In the genomic region with DNA sequence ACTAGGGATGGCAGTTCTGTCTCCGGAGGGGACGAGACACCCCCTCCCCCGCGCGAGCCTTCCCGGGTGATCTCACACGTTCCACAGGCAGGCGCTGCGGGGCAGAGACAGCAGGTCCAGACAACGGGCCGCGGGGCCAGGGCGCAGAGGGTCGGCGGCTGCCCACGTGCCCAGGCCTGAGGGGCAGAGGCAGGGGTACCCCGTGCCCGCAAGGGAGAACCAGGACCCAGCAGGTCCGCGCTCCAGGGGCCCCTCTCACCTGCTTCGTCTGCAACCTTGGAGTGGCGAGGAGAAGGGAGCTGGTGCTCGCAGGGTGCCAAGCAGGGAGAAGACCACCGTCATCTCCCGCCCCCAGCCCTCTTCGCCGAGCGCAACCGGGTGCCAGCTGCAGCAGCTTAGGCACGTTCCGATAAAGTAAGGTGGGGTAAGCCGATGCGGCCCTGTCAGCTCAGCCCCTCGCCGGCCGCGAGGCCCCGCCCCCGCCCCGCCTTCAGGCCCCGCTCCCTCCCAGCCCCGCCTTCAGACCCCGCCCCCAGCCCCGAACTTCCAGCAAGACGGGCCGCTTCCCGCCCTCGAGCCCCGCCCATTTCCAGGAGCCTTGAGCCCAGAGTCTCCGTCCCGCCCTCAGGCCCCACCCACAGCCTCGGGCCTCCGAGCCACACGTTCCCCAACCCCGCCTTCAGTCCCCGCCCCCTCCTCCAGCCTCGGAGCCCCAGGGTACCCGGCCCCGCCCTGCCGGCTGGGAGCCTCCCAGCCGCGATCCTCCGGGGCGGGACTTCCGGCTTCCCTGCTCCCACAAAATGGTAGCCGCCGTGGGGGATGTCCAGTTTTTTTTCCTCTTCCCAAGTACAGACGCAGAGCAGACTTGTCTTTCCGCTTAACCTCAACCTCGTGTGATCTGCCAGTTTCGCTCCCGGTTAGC, we compare ENCODE assay signal across 1 cellular context.
A peak's percentile ranks its signal among the peaks of the same experiment; 100 is the strongest.
TF ChIP-seq lines count a peak whose summit lies in the region.

A gene with protein sequence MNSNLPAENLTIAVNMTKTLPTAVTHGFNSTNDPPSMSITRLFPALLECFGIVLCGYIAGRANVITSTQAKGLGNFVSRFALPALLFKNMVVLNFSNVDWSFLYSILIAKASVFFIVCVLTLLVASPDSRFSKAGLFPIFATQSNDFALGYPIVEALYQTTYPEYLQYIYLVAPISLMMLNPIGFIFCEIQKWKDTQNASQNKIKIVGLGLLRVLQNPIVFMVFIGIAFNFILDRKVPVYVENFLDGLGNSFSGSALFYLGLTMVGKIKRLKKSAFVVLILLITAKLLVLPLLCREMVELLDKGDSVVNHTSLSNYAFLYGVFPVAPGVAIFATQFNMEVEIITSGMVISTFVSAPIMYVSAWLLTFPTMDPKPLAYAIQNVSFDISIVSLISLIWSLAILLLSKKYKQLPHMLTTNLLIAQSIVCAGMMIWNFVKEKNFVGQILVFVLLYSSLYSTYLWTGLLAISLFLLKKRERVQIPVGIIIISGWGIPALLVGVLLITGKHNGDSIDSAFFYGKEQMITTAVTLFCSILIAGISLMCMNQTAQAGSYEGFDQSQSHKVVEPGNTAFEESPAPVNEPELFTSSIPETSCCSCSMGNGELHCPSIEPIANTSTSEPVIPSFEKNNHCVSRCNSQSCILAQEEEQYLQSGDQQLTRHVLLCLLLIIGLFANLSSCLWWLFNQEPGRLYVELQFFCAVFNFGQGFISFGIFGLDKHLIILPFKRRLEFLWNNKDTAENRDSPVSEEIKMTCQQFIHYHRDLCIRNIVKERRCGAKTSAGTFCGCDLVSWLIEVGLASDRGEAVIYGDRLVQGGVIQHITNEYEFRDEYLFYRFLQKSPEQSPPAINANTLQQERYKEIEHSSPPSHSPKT (minus strand): TSS at position 416 of the 922 bp plus-strand sequence. CDS start 5,073 bp downstream, outside the sequence.

TF ChIP-seq in HepG2, 621 proteins besides CTCF, POLR2A, EP300 and RAD21 (continued from another document and continues in another):
- TF ChIP-seq, protein P1, sequence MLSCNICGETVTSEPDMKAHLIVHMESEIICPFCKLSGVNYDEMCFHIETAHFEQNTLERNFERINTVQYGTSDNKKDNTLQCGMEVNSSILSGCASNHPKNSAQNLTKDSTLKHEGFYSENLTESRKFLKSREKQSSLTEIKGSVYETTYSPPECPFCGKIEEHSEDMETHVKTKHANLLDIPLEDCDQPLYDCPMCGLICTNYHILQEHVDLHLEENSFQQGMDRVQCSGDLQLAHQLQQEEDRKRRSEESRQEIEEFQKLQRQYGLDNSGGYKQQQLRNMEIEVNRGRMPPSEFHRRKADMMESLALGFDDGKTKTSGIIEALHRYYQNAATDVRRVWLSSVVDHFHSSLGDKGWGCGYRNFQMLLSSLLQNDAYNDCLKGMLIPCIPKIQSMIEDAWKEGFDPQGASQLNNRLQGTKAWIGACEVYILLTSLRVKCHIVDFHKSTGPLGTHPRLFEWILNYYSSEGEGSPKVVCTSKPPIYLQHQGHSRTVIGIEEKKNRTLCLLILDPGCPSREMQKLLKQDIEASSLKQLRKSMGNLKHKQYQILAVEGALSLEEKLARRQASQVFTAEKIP (CRISPR knock-in tag; IDR thresholded peaks at IDR 0.05; ENCODE audit: borderline replicate concordance), result no peak
- TF ChIP-seq AGO2 (optimal IDR thresholded peaks at IDR 0.05; ENCODE audit: low read depth, low read length) (no peak), GTF3A (CRISPR knock-in tag; conservative IDR thresholded peaks at IDR 0.05) (no peak), AGO1 (IDR thresholded peaks at IDR 0.05; ENCODE audit: low read depth, low read length, poor library complexity, severe bottlenecking) (no peak), MAFF (IDR thresholded peaks at IDR 0.05; ENCODE audit: low read depth, low read length) (no peak), GABPB1 (CRISPR knock-in tag; IDR thresholded peaks at IDR 0.05) (peak; percentile 94), ADNP (CRISPR knock-in tag; IDR thresholded peaks at IDR 0.05) (no peak), CEBPG (CRISPR knock-in tag; IDR thresholded peaks at IDR 0.05) (no peak), PLRG1 (conservative IDR thresholded peaks at IDR 0.05) (no peak), ZNF616 (CRISPR knock-in tag; IDR thresholded peaks at IDR 0.05; ENCODE audit: low read depth) (no peak), HNRNPH1 (optimal IDR thresholded peaks at IDR 0.05; ENCODE audit: low read depth, low read length) (no peak), ZNF432 (CRISPR knock-in tag; IDR thresholded peaks at IDR 0.05; ENCODE audit: borderline replicate concordance) (no peak), BCL6 (CRISPR knock-in tag; IDR thresholded peaks at IDR 0.05) (peak; percentile 9; the same call in 1 of the 2 replicates), PHB2 (IDR thresholded peaks at IDR 0.05; ENCODE audit: partially characterized antibody) (no peak), NAIF1 (CRISPR knock-in tag; IDR thresholded peaks at IDR 0.05; ENCODE audit: borderline replicate concordance) (no peak), IRX3 (CRISPR knock-in tag; IDR thresholded peaks at IDR 0.05; ENCODE audit: borderline replicate concordance, low read depth) (no peak), RFXAP (CRISPR knock-in tag; IDR thresholded peaks at IDR 0.05; ENCODE audit: borderline replicate concordance) (no peak), ZNF569 (CRISPR knock-in tag; IDR thresholded peaks at IDR 0.05; ENCODE audit: borderline replicate concordance) (no peak), ZNF850 (CRISPR knock-in tag; conservative IDR thresholded peaks at IDR 0.05) (no peak), SRSF1 (optimal IDR thresholded peaks at IDR 0.05; ENCODE audit: low read depth, low read length) (peak; percentile 37), KDM5B (CRISPR knock-in tag; IDR thresholded peaks at IDR 0.05; ENCODE audit: borderline replicate concordance) (peak; percentile 89), XBP1 (CRISPR knock-in tag; IDR thresholded peaks at IDR 0.05) (no peak), ZNF180 (CRISPR knock-in tag; IDR thresholded peaks at IDR 0.05; ENCODE audit: borderline replicate concordance, low read depth) (no peak), ATF7-NPFF (CRISPR knock-in tag; IDR thresholded peaks at IDR 0.05; ENCODE audit: low read depth) (no peak), KLF16 (CRISPR knock-in tag; IDR thresholded peaks at IDR 0.05) (no peak), RXRB (CRISPR knock-in tag; IDR thresholded peaks at IDR 0.05; ENCODE audit: borderline replicate concordance) (no peak), ZNF230 (CRISPR knock-in tag; IDR thresholded peaks at IDR 0.05) (no peak), ZNF530 (CRISPR knock-in tag; IDR thresholded peaks at IDR 0.05; ENCODE audit: low read depth) (no peak), DPF2 (CRISPR knock-in tag; IDR thresholded peaks at IDR 0.05; ENCODE audit: borderline replicate concordance, low read depth) (no peak), MXI1 (IDR thresholded peaks at IDR 0.05; ENCODE audit: borderline replicate concordance, low read depth, low read length) (no peak), SP4 (CRISPR knock-in tag; IDR thresholded peaks at IDR 0.05) (peak; percentile 72; the same call in 1 of the 2 replicates), ZNF737 (CRISPR knock-in tag; IDR thresholded peaks at IDR 0.05; ENCODE audit: borderline replicate concordance) (no peak)
- TF ChIP-seq, protein P2, sequence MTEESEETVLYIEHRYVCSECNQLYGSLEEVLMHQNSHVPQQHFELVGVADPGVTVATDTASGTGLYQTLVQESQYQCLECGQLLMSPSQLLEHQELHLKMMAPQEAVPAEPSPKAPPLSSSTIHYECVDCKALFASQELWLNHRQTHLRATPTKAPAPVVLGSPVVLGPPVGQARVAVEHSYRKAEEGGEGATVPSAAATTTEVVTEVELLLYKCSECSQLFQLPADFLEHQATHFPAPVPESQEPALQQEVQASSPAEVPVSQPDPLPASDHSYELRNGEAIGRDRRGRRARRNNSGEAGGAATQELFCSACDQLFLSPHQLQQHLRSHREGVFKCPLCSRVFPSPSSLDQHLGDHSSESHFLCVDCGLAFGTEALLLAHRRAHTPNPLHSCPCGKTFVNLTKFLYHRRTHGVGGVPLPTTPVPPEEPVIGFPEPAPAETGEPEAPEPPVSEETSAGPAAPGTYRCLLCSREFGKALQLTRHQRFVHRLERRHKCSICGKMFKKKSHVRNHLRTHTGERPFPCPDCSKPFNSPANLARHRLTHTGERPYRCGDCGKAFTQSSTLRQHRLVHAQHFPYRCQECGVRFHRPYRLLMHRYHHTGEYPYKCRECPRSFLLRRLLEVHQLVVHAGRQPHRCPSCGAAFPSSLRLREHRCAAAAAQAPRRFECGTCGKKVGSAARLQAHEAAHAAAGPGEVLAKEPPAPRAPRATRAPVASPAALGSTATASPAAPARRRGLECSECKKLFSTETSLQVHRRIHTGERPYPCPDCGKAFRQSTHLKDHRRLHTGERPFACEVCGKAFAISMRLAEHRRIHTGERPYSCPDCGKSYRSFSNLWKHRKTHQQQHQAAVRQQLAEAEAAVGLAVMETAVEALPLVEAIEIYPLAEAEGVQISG (CRISPR knock-in tag; IDR thresholded peaks at IDR 0.05), result 0 out of 2 replicates have a peak, but pooled peaks have one; percentile 40
- TF ChIP-seq, protein P3, sequence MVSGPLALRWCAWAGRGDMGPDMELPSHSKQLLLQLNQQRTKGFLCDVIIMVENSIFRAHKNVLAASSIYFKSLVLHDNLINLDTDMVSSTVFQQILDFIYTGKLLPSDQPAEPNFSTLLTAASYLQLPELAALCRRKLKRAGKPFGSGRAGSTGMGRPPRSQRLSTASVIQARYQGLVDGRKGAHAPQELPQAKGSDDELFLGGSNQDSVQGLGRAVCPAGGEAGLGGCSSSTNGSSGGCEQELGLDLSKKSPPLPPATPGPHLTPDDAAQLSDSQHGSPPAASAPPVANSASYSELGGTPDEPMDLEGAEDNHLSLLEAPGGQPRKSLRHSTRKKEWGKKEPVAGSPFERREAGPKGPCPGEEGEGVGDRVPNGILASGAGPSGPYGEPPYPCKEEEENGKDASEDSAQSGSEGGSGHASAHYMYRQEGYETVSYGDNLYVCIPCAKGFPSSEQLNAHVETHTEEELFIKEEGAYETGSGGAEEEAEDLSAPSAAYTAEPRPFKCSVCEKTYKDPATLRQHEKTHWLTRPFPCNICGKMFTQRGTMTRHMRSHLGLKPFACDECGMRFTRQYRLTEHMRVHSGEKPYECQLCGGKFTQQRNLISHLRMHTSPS (CRISPR knock-in tag; IDR thresholded peaks at IDR 0.05; ENCODE audit: low read depth), result 0 out of 2 replicates have a peak, but pooled peaks have one; percentile 22
- TF ChIP-seq, protein P4, sequence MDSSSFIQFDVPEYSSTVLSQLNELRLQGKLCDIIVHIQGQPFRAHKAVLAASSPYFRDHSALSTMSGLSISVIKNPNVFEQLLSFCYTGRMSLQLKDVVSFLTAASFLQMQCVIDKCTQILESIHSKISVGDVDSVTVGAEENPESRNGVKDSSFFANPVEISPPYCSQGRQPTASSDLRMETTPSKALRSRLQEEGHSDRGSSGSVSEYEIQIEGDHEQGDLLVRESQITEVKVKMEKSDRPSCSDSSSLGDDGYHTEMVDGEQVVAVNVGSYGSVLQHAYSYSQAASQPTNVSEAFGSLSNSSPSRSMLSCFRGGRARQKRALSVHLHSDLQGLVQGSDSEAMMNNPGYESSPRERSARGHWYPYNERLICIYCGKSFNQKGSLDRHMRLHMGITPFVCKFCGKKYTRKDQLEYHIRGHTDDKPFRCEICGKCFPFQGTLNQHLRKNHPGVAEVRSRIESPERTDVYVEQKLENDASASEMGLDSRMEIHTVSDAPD (CRISPR knock-in tag; IDR thresholded peaks at IDR 0.05), result no peak
- TF ChIP-seq, protein P5, sequence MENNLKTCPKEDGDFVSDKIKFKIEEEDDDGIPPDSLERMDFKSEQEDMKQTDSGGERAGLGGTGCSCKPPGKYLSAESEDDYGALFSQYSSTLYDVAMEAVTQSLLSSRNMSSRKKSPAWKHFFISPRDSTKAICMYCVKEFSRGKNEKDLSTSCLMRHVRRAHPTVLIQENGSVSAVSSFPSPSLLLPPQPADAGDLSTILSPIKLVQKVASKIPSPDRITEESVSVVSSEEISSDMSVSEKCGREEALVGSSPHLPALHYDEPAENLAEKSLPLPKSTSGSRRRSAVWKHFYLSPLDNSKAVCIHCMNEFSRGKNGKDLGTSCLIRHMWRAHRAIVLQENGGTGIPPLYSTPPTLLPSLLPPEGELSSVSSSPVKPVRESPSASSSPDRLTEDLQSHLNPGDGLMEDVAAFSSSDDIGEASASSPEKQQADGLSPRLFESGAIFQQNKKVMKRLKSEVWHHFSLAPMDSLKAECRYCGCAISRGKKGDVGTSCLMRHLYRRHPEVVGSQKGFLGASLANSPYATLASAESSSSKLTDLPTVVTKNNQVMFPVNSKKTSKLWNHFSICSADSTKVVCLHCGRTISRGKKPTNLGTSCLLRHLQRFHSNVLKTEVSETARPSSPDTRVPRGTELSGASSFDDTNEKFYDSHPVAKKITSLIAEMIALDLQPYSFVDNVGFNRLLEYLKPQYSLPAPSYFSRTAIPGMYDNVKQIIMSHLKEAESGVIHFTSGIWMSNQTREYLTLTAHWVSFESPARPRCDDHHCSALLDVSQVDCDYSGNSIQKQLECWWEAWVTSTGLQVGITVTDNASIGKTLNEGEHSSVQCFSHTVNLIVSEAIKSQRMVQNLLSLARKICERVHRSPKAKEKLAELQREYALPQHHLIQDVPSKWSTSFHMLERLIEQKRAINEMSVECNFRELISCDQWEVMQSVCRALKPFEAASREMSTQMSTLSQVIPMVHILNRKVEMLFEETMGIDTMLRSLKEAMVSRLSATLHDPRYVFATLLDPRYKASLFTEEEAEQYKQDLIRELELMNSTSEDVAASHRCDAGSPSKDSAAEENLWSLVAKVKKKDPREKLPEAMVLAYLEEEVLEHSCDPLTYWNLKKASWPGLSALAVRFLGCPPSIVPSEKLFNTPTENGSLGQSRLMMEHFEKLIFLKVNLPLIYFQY (CRISPR knock-in tag; IDR thresholded peaks at IDR 0.05; ENCODE audit: borderline replicate concordance), result no peak
- TF ChIP-seq, protein P6, sequence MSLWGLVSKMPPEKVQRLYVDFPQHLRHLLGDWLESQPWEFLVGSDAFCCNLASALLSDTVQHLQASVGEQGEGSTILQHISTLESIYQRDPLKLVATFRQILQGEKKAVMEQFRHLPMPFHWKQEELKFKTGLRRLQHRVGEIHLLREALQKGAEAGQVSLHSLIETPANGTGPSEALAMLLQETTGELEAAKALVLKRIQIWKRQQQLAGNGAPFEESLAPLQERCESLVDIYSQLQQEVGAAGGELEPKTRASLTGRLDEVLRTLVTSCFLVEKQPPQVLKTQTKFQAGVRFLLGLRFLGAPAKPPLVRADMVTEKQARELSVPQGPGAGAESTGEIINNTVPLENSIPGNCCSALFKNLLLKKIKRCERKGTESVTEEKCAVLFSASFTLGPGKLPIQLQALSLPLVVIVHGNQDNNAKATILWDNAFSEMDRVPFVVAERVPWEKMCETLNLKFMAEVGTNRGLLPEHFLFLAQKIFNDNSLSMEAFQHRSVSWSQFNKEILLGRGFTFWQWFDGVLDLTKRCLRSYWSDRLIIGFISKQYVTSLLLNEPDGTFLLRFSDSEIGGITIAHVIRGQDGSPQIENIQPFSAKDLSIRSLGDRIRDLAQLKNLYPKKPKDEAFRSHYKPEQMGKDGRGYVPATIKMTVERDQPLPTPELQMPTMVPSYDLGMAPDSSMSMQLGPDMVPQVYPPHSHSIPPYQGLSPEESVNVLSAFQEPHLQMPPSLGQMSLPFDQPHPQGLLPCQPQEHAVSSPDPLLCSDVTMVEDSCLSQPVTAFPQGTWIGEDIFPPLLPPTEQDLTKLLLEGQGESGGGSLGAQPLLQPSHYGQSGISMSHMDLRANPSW (CRISPR knock-in tag; IDR thresholded peaks at IDR 0.05; ENCODE audit: borderline replicate concordance), result no peak
- TF ChIP-seq, protein P7, sequence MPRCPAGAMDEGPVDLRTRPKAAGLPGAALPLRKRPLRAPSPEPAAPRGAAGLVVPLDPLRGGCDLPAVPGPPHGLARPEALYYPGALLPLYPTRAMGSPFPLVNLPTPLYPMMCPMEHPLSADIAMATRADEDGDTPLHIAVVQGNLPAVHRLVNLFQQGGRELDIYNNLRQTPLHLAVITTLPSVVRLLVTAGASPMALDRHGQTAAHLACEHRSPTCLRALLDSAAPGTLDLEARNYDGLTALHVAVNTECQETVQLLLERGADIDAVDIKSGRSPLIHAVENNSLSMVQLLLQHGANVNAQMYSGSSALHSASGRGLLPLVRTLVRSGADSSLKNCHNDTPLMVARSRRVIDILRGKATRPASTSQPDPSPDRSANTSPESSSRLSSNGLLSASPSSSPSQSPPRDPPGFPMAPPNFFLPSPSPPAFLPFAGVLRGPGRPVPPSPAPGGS (CRISPR knock-in tag; IDR thresholded peaks at IDR 0.05), result no peak
